Comparison of ENCODE assay signal across 1 cellular context in genomic region chr4:37762294-37763163, GRCh38.
TF ChIP-seq lines count a peak whose summit lies in the region.

No MANE protein-coding gene starts in this region.

TF ChIP-seq in GM12878, 131 proteins besides CTCF, POLR2A, EP300 and RAD21 (continued from another document):
- peak; percentile 85 for TF ChIP-seq ATF3 (IDR thresholded peaks at IDR 0.05; ENCODE audit: borderline replicate concordance, extremely low read depth, low read depth, low read length)
- peak; percentile 65; the same call in 1 of the 2 replicates for TF ChIP-seq RAD51 (IDR thresholded peaks at IDR 0.05)
- TF ChIP-seq USF2 (IDR thresholded peaks at IDR 0.05; ENCODE audit: borderline replicate concordance, low read depth, low read length), result peak; percentile 46; the same call in 1 of the 2 replicates
- TF ChIP-seq SIX5 (IDR thresholded peaks at IDR 0.05; ENCODE audit: low read depth, low read length, severe bottlenecking), result peak; percentile 84
- TF ChIP-seq HCFC1 (IDR thresholded peaks at IDR 0.05; ENCODE audit: low read length), result peak; percentile 73
- TF ChIP-seq ESRRA (IDR thresholded peaks at IDR 0.05; ENCODE audit: low read length), result no peak
- no peak for TF ChIP-seq SPI1 (IDR thresholded peaks at IDR 0.05; ENCODE audit: borderline replicate concordance, insufficient read depth, low read depth, low read length)
- TF ChIP-seq PML (IDR thresholded peaks at IDR 0.05; ENCODE audit: low read length), result no peak
- no peak for TF ChIP-seq STAT1 (conservative IDR thresholded peaks at IDR 0.05)
- no peak for TF ChIP-seq TARDBP (IDR thresholded peaks at IDR 0.05; ENCODE audit: borderline replicate concordance)
- no peak for TF ChIP-seq BRCA1 (IDR thresholded peaks at IDR 0.05; ENCODE audit: low read depth, low read length)
- 0 out of 2 replicates have a peak, but pooled peaks have one; percentile 9 for TF ChIP-seq YY1 (IDR thresholded peaks at IDR 0.05; ENCODE audit: low read depth, low read length)
TF ChIP-seq in GM12878: peak in this region for 7.
